ENCODE assay signal across 8 cellular contexts in the genomic region with DNA sequence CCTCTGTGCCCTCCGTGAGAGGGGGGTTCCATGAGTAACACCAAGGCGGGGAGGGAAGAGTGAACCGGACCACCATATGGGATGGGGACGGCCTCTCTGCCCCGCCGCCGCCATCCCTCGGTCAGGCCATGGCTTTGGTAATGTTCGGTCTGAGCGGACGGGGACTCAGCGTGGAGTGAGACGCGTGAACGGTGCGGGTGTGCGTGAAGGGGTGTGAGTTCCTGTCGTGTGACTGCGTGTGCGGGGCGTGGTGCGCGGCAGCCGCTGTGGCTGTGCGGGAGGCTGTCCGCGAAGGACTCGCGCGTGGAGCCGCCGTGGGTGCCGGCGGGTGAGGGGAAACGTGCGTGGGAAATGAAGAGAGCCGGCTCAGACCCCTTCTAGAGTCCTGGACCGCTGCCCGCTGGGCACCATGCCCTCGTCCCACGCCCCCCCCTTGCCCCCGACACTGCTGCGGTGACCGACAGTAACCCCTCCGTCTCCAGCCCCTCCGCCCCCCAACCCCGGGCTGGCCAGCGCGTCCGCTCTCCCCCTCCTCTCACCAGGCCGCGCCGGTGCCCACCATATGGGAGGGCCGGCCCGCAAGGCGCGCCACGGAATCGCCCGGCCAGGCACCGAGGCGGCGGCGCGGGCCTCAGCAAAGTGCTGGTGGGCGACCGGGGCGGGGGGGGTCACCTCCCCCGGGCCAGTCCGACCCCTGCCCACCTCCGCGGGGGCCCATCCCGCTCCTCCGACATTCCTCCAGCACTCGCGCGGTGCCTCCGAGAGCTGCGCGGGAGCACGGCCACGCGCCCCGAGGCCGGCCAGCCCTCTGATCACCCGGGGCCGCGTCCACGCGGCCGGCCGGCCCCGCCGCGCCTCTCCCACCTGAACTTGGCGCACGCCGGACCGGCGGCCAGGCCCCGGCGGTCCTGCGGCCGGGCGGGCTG. TPM values are rescaled to one million over a fixed set of nuclear protein-coding genes. Genes with fewer than 3 reads are reported as not detected.
DNase-seq lines count a peak whose midpoint lies in the region; ATAC-seq and TF ChIP-seq lines count a peak whose summit lies in the region.

No MANE protein-coding gene starts in this region.

- intact Hi-C loops in aorta (cut with DNase I): loop anchor here (1.0 to 5.0 kb wide), 6 partner anchors 54 to 144 kb away; no protein-coding TSS in a partner anchor

- ATAC-seq in aorta (ENCODE audit: low FRiP score) (peak; percentile 19), esophagus mucosa (no peak)

- peaks cover 0 to 4% of the 10 kb centered on the region in 2 donors for H3K27me3 ChIP-seq in Peyer's patch
- H3K27me3 ChIP-seq in endocrine pancreas (ENCODE audit: control insufficient read depth, insufficient read depth, low read length): peaks cover 3% of the 10 kb centered on the region
- peaks cover 32% of the 10 kb centered on the region for H3K27me3 ChIP-seq in mucosa of stomach (ENCODE audit: control insufficient read depth, insufficient read depth, low read length)
- H3K27me3 ChIP-seq in aorta (ENCODE audit: control insufficient read depth in 1 of 2, insufficient read depth in 2 of 2, low read length in 1 of 2): no peaks in the 10 kb centered on the region

- TF ChIP-seq POLR2A in Peyer's patch (IDR thresholded peaks at IDR 0.05): no peak

- peak overlapping the region; percentile 72 to 88 (median 80) for H3K27ac ChIP-seq in Peyer's patch
- H3K27ac ChIP-seq in aorta (ENCODE audit: low read depth in 1 of 2, low read length in 2 of 2): peak overlapping the region; percentile 91 to 97

- H3K4me3 ChIP-seq in Peyer's patch (peak overlapping the region; percentile 57 to 83 (median 67)), endocrine pancreas (ENCODE audit: control insufficient read depth, insufficient read depth, low read length) (no peak overlapping the region), mucosa of stomach (ENCODE audit: low read length) (peak overlapping the region; percentile 9), aorta (ENCODE audit: low read length in 2 of 2) (peak overlapping the region; percentile 90 to 98)

- H3K4me1 ChIP-seq in Peyer's patch (peaks cover 0 to 20% (median 4%) of the 10 kb centered on the region in 4 donors), endocrine pancreas (ENCODE audit: control insufficient read depth, insufficient read depth, low read length) (no peaks in the 10 kb centered on the region), mucosa of stomach (ENCODE audit: control insufficient read depth, insufficient read depth, low read length) (peaks cover 14% of the 10 kb centered on the region), aorta (ENCODE audit: control insufficient read depth in 1 of 2, insufficient read depth in 2 of 2, low read length in 2 of 2) (peaks cover 3% of the 10 kb centered on the region in 2 donors)

- H3K9me3 ChIP-seq in Peyer's patch (no peaks in the 10 kb centered on the region), endocrine pancreas (ENCODE audit: control insufficient read depth, low read length) (no peaks in the 10 kb centered on the region), mucosa of stomach (ENCODE audit: control insufficient read depth, low read length) (no peaks in the 10 kb centered on the region), aorta (ENCODE audit: control insufficient read depth, low read length) (no peaks in the 10 kb centered on the region)

- no peak for TF ChIP-seq CTCF in Peyer's patch (IDR thresholded peaks at IDR 0.05)

- WGBS in aorta, 2 donors: 1% methylated on average over 73 to 105 of the region's 105 CpGs

- DNase-seq in NCI-H146 (lab: John Stamatoyannopoulos, UW) (peak; percentile 29), NCI-H146 treated with DMSO at 0.1 percent for 48 hours (lab: John Stamatoyannopoulos, UW; ENCODE audit: unreplicated experiment) (no peak), Peyer's patch (no peak), aorta (peak; percentile 59 to 84), NCI-H2196 treated with DMSO at 0.1 percent for 48 hours (lab: John Stamatoyannopoulos, UW; ENCODE audit: unreplicated experiment) (no peak)

- peak overlapping the region; percentile 61 for H3K9ac ChIP-seq in endocrine pancreas (ENCODE audit: control insufficient read depth, insufficient read depth, low read length)
- H3K9ac ChIP-seq in mucosa of stomach (ENCODE audit: low read length): peak overlapping the region; percentile 49

- H3K36me3 ChIP-seq in Peyer's patch (peaks cover 0 to 11% (median 0%) of the 10 kb centered on the region in 3 donors), endocrine pancreas (ENCODE audit: control insufficient read depth, insufficient read depth, low read length) (no peaks in the 10 kb centered on the region), mucosa of stomach (ENCODE audit: control insufficient read depth, insufficient read depth, low read length) (no peaks in the 10 kb centered on the region), aorta (ENCODE audit: control insufficient read depth in 1 of 2, insufficient read depth in 2 of 2, low read length in 1 of 2) (peaks cover 0 to 11% of the 10 kb centered on the region in 2 donors)

RNA-seq across cellular contexts. Expression of a gene that starts 0.6 kb away (rescaled TPM):
- total RNA-seq in Peyer's patch (10 to 100 TPM in 1 of 4 donors, 1 to 10 TPM in 3; 3.3 to 10.9 (median 9.4) TPM), aorta (10 to 100 TPM in 1 of 2 donors, 1 to 10 TPM in 1; 8.5 to 39.9 TPM), esophagus mucosa (0.60 TPM)
- 10 to 100 TPM; 23.7 to 43.9 TPM for polyA plus RNA-seq in aorta

RNA-seq across cellular contexts. Expression of a gene that starts 38.1 kb away (rescaled TPM):
- total RNA-seq in Peyer's patch (not detected), aorta (not detected), esophagus mucosa (not detected)
- not detected for polyA plus RNA-seq in aorta

Comparison
In these comparisons a context has a peak if more than half of its experiments do, and no peak if none do; other contexts are left out.
1. DNase-seq: peak in NCI-H146 (single experiment) and aorta (2 of 2); none in NCI-H146 treated with DMSO at 0.1 percent for 48 hours (single experiment), Peyer's patch (0 of 3) and NCI-H2196 treated with DMSO at 0.1 percent for 48 hours (single experiment).